ENCODE assay signal across 22 cellular contexts in the genomic region with DNA sequence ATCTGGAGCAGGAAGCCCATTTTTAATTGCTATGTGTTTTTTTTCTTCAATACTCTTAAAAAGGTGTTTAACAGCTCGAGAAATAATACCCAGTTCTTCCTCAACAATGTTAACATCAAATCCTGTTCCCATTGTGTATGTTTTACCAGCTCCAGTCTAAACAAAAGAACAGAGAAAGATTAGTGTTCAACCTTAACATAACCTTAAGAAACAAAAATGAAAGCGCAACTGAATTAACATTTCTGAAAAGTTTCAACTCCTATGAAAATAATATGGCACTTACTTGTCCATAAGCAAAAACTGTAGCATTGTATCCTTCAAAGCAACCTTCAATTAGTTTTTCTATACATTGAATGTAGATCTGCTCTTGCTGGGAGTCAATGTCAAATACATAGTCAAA.
A peak's percentile ranks its signal among the peaks of the same experiment; 100 is the strongest.
DNase-seq lines count a peak whose midpoint lies in the region; ATAC-seq, FAIRE-seq and TF ChIP-seq lines count a peak whose summit lies in the region.
"Had no signal": no experiment of that assay in that cellular context is flagged by ENCODE, and none has a peak within 500 bp of the region (broad histone marks: within the 10 kb centered on the region; RNA-seq: fewer than 3 reads in every experiment).

No MANE protein-coding gene starts in this region.

- in situ Hi-C loops in mammary epithelial cell (cut with MboI; ENCODE audit: low sequenced_read_pairs in 2 of 2) = no loop called here

- peak overlapping the region; percentile 52 for H3K27ac Mint-ChIP-seq in activated CD8-positive, alpha-beta T cell treated with anti-CD3 and anti-CD28 coated beads for 36 hours
- no peak overlapping the region for H3K27ac Mint-ChIP-seq in HFFc6

- no peak overlapping the region for H2AFZ ChIP-seq in mammary epithelial cell (ENCODE audit: low read depth, low read length)

- WGBS in mammary epithelial cell (ENCODE audit: low coverage, missing lambda C conversion rate) = 97% methylated on average over 2 of the region's 2 CpGs

- peaks cover 21% of the 10 kb centered on the region for H3K4me1 Mint-ChIP-seq in activated CD8-positive, alpha-beta T cell treated with anti-CD3 and anti-CD28 coated beads for 36 hours (ENCODE audit: low read depth)
- H3K4me1 Mint-ChIP-seq in HFFc6 (ENCODE audit: low read depth) = peaks cover 4% of the 10 kb centered on the region; the same call in 1 of the 2 replicates

- H3K36me3 ChIP-seq in mammary epithelial cell (ENCODE audit: insufficient read depth, low read length) = peaks cover 8% of the 10 kb centered on the region
- no peaks in the 10 kb centered on the region for H3K36me3 ChIP-seq in breast epithelium
- H3K36me3 ChIP-seq: BLaER1 treated with 17β-estradiol and CSF1 and Interleukin-3, amounts not matched to agents 10 nM and 100 nM; HAP-1 had no signal

- H3K9me3 Mint-ChIP-seq in activated CD8-positive, alpha-beta T cell treated with anti-CD3 and anti-CD28 coated beads for 36 hours = no peaks in the 10 kb centered on the region
- H3K9me3 Mint-ChIP-seq in HFFc6 = no peaks in the 10 kb centered on the region

- FAIRE-seq in GM19239 (lab: Jason Lieb, UNC) = no peak
- FAIRE-seq: D721Med, G401.6, HepG2 had no signal

- H3K27me3 Mint-ChIP-seq in activated CD8-positive, alpha-beta T cell treated with anti-CD3 and anti-CD28 coated beads for 36 hours = no peaks in the 10 kb centered on the region
- H3K27me3 Mint-ChIP-seq in HFFc6 (ENCODE audit: insufficient read depth) = no peaks in the 10 kb centered on the region; the same call in 1 of the 2 replicates
- H3K27me3 Mint-ChIP-seq: CD8-positive, alpha-beta memory T cell had no signal

- no peak for TF ChIP-seq POLR2A in breast epithelium (IDR thresholded peaks at IDR 0.05)

- H3K4me3 Mint-ChIP-seq in activated CD8-positive, alpha-beta T cell treated with anti-CD3 and anti-CD28 coated beads for 36 hours = no peak overlapping the region
- H3K4me3 Mint-ChIP-seq in HFFc6 = no peak overlapping the region

- dilution Hi-C loops in mammary epithelial cell (cut with HindIII; ENCODE audit: low sequenced_read_pairs) = no loop called here

- intact Hi-C loops in mammary epithelial cell (cut with micrococcal nuclease) (loop anchor here (5.0 kb wide), 1 partner anchor 323 kb away; no protein-coding TSS in a partner anchor), breast epithelium (cut with DNase I; ENCODE audit: low total_unique reads) (loop anchor here (10.0 kb wide), 1 partner anchor 495 kb away; no protein-coding TSS in a partner anchor)
- intact Hi-C loops in activated CD8-positive, alpha-beta T cell treated with anti-CD3 and anti-CD28 coated beads for 36 hours (cut with micrococcal nuclease) = no loop called here

- CTCF ChIA-PET in mammary epithelial cell (lab: Charles Lee; ENCODE audit: low non-redundant PET) = no interaction called here
- CTCF ChIA-PET in activated CD8-positive, alpha-beta T cell treated with anti-CD3 and anti-CD28 coated beads for 36 hours (lab: Charles Lee) = interaction anchor here (0.6 kb wide), 1 partner anchor 641 kb away, joined by 4 read pairs; no protein-coding TSS in a partner anchor

- no peaks in the 10 kb centered on the region for H4K20me1 ChIP-seq in mammary epithelial cell (ENCODE audit: insufficient read depth, low read length)
- H4K20me1 ChIP-seq: BLaER1 treated with 17β-estradiol and CSF1 and Interleukin-3, amounts not matched to agents 10 nM and 100 nM had no signal

- POLR2A ChIA-PET in activated CD8-positive, alpha-beta T cell treated with anti-CD3 and anti-CD28 coated beads for 36 hours (lab: Charles Lee) = no interaction called here

- TF ChIP-seq CTCF in mammary epithelial cell (conservative IDR thresholded peaks at IDR 0.05 in 1 of 2, IDR thresholded peaks at IDR 0.05 in 1 of 2; ENCODE audit: extremely low read depth in 1 of 2, insufficient read depth in 1 of 2, low read depth in 1 of 2, low read length in 2 of 2) (no peak), breast epithelium (IDR thresholded peaks at IDR 0.05) (no peak), HFFc6 (IDR thresholded peaks at IDR 0.05) (no peak), omental fat pad (IDR thresholded peaks at IDR 0.05) (no peak)
- no peak for TF ChIP-seq CTCF in activated CD8-positive, alpha-beta T cell treated with anti-CD3 and anti-CD28 coated beads for 36 hours (IDR thresholded peaks at IDR 0.05)

- H3K4me3 ChIP-seq in mammary epithelial cell (replicated peaks in 1 of 3; ENCODE audit: insufficient read depth in 1 of 3, low read depth in 2 of 3, low read length in 3 of 3) (no peak overlapping the region), breast epithelium (no peak overlapping the region)
- H3K4me3 ChIP-seq: A549; BLaER1 treated with 17β-estradiol and CSF1 and Interleukin-3, amounts not matched to agents 10 nM and 100 nM; HAP-1 had no signal

- H3K27ac ChIP-seq in mammary epithelial cell (ENCODE audit: insufficient read depth, low read depth, low read length) (no peak overlapping the region), breast epithelium (no peak overlapping the region)
- H3K27ac ChIP-seq: A549; BLaER1 treated with 17β-estradiol and CSF1 and Interleukin-3, amounts not matched to agents 10 nM and 100 nM had no signal

- BruUV-seq in mammary epithelial cell (replicated peaks; lab: Mats Ljungman, UMichigan) = TSS peak; percentile 10

- no peak overlapping the region for H3K9ac ChIP-seq in mammary epithelial cell (ENCODE audit: insufficient read depth, low read length)
- H3K9ac ChIP-seq: BLaER1 treated with 17β-estradiol and CSF1 and Interleukin-3, amounts not matched to agents 10 nM and 100 nM had no signal

- H3K36me3 Mint-ChIP-seq in activated CD8-positive, alpha-beta T cell treated with anti-CD3 and anti-CD28 coated beads for 36 hours (ENCODE audit: low read depth) = peaks cover 12% of the 10 kb centered on the region
- no peaks in the 10 kb centered on the region for H3K36me3 Mint-ChIP-seq in HFFc6 (ENCODE audit: low read depth)

- H3K4me1 ChIP-seq in mammary epithelial cell (ENCODE audit: insufficient read depth, low read length) (peaks cover 9% of the 10 kb centered on the region), breast epithelium (no peaks in the 10 kb centered on the region)
- H3K4me1 ChIP-seq: BLaER1 treated with 17β-estradiol and CSF1 and Interleukin-3, amounts not matched to agents 10 nM and 100 nM had no signal

- H3K9me3 ChIP-seq in mammary epithelial cell (replicated peaks; ENCODE audit: insufficient read depth, low read length) (no peaks in the 10 kb centered on the region), breast epithelium (no peaks in the 10 kb centered on the region)
- H3K9me3 ChIP-seq: A549; BLaER1 treated with 17β-estradiol and CSF1 and Interleukin-3, amounts not matched to agents 10 nM and 100 nM; HAP-1 had no signal

- H3K27me3 ChIP-seq in mammary epithelial cell (ENCODE audit: insufficient read depth, low read length) = no peaks in the 10 kb centered on the region
- no peaks in the 10 kb centered on the region for H3K27me3 ChIP-seq in breast epithelium
- H3K27me3 ChIP-seq: BLaER1 treated with 17β-estradiol and CSF1 and Interleukin-3, amounts not matched to agents 10 nM and 100 nM had no signal

- DNase-seq in mammary epithelial cell (no peak), breast epithelium (ENCODE audit: low spot score in 2 of 2) (no peak), HFFc6 (no peak), GM19239 (ENCODE audit: insufficient read length, low spot score) (no peak), omental fat pad (ENCODE audit: low spot score) (no peak)
- DNase-seq in activated CD8-positive, alpha-beta T cell treated with anti-CD3 and anti-CD28 coated beads for 36 hours = no peak
- no peak for DNase-seq in stimulated activated CD4-positive, alpha-beta T cell treated with anti-CD3 and anti-CD28 coated beads, Interleukin-12 subunit alpha, Interleukin-12 subunit beta, amount 100 ng/mL, for 4 hours
- DNase-seq: CD8-positive, alpha-beta memory T cell; DND-41; KG1; NCI-H1048; NCI-H1436 treated with DMSO at 0.1 percent for 48 hours; NCI-H2081 treated with DMSO at 0.1 percent for 48 hours; NCI-H510A treated with DMSO at 0.1 percent for 48 hours; SW 1271 had no signal

- peak; percentile 46 for ATAC-seq in GM21528 (IDR thresholded peaks at IDR 0.05; ENCODE audit: low FRiP score, unreplicated experiment)
- no peak for ATAC-seq in activated CD8-positive, alpha-beta T cell treated with anti-CD3 and anti-CD28 coated beads for 36 hours
- no peak for ATAC-seq in omental fat pad (ENCODE audit: low FRiP score)
- ATAC-seq: A549, HepG2 had no signal

- H3K4me2 ChIP-seq in mammary epithelial cell (ENCODE audit: insufficient read depth, low read depth, low read length) = no peak overlapping the region
- H3K4me2 ChIP-seq: A549; BLaER1 treated with 17β-estradiol and CSF1 and Interleukin-3, amounts not matched to agents 10 nM and 100 nM had no signal

- H3K79me2 ChIP-seq in mammary epithelial cell (ENCODE audit: insufficient read depth, low read length) = peaks cover 11% of the 10 kb centered on the region
